8 cellular contexts compared by ENCODE assay signal in the genomic region with DNA sequence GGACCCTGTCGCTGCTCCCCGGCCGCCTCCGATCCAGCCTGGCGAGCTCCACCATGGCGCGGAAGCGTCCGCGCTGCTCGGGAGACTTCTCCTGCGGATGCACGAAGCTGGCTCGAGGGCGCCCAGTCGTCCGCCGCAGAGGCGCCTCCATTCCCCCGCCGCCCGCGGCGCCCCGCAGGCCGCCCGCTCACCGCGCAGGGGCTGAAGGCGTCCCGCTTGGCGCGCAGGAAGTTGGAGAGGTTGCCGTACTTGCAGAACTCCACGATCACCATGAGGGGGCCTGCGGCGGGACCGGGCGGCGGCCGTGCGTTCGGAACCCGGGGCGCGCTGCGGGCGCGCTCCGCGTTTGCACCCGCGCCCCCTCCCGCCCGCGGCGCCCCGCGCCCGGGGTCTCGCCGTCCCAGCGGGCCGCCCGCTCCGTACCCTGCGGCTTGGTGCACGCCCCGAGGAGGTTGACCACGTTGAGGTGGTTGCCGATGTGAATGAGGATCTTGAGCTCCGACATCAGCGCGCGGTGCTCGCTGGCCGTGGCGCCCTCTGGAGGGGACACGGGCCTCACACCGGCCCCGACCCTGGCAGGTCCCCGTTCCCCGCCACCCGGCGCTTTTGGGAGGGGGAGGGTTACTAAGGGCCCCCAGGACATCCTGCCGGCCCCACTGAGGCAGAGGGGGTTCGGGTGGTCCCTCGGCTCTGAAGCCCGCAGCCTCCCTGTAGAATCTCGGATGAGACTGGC. TPM values are rescaled to one million over a fixed set of nuclear protein-coding genes. Genes with fewer than 3 reads are reported as not detected.
DNase-seq lines count a peak whose midpoint lies in the region; TF ChIP-seq lines count a peak whose summit lies in the region.

No MANE protein-coding gene starts in this region.

- peak overlapping the region; percentile 24 for H3K4me3 ChIP-seq in kidney epithelial cell (ENCODE audit: low read depth, low read length)

- TF ChIP-seq CTCF in kidney epithelial cell (IDR thresholded peaks at IDR 0.05; ENCODE audit: insufficient read depth, low read length, poor library complexity, severe bottlenecking): peak; percentile 49

- H3K36me3 ChIP-seq in kidney epithelial cell (ENCODE audit: control insufficient read depth, insufficient read depth, low read length): no peaks in the 10 kb centered on the region

- in situ Hi-C loops in KBM-7 (cut with MboI; ENCODE audit: low pct_unique_long_range_greater_than_20kb, low sequenced_read_pairs): no loop called here

- peak; percentile 9 for DNase-seq in COLO668 (lab: John Stamatoyannopoulos, UW; ENCODE audit: unreplicated experiment)
- peak; percentile 21 for DNase-seq in NCI-H1105 treated with DMSO at 0.1 percent for 48 hours (lab: John Stamatoyannopoulos, UW)
- peak; percentile 56 for DNase-seq in activated naive CD4-positive, alpha-beta T cell treated with anti-CD3 and anti-CD28 coated beads, Interleukin-2, amount 50 U/mL, for 16 hours
- no peak for DNase-seq in kidney epithelial cell (ENCODE audit: low read depth)
- peak; percentile 16 for DNase-seq in stimulated activated naive CD4-positive, alpha-beta T cell treated with Interleukin-2 at 50 U/mL for 16 hours (lab: John Stamatoyannopoulos, UW)
- DNase-seq in KBM-7: no peak
- no peak for DNase-seq in GOT3 (lab: John Stamatoyannopoulos, UW)
- DNase-seq in HT-29 (ENCODE audit: low spot score): no peak

- H3K27me3 ChIP-seq in kidney epithelial cell (ENCODE audit: control insufficient read depth, insufficient read depth, low read length): peaks cover 23% of the 10 kb centered on the region

RNA-seq across cellular contexts. Expression of a gene that starts 27.7 kb away (rescaled TPM):
- total RNA-seq in kidney epithelial cell: 3.7 TPM in 1 of 2 replicates, not detected in the other
- total RNA-seq in HT-29 (2014; rRNA removed; shearing (Covaris generic)): not detected in 2 replicates

RNA-seq across cellular contexts. Expression of a gene that starts 30.4 kb away (rescaled TPM):
- total RNA-seq in kidney epithelial cell: 1.1 and 2.6 TPM in 2 replicates
- total RNA-seq in HT-29 (2014; rRNA removed; shearing (Covaris generic)): 0.31 TPM in 1 of 2 replicates, not detected in the other

Comparison
In these comparisons a context has a peak if more than half of its experiments do, and no peak if none do; other contexts are left out.
1. DNase-seq: peak in COLO668 (single experiment), NCI-H1105 treated with DMSO at 0.1 percent for 48 hours (single experiment), activated naive CD4-positive, alpha-beta T cell treated with anti-CD3 and anti-CD28 coated beads, Interleukin-2, amount 50 U/mL, for 16 hours (single experiment) and stimulated activated naive CD4-positive, alpha-beta T cell treated with Interleukin-2 at 50 U/mL for 16 hours (single experiment); none in kidney epithelial cell (single experiment), KBM-7 (single experiment), GOT3 (single experiment) and HT-29 (single experiment).